Comparison of ENCODE assay signal across 10 cellular contexts in genomic region chr6:15264902-15265761, GRCh38. TPM values are rescaled to one million over a fixed set of nuclear protein-coding genes. Genes with fewer than 3 reads are reported as not detected.
DNase-seq lines count a peak whose midpoint lies in the region; ATAC-seq and TF ChIP-seq lines count a peak whose summit lies in the region.
"Had no signal": no experiment of that assay in that cellular context is flagged by ENCODE, and none has a peak within 500 bp of the region (broad histone marks: within the 10 kb centered on the region; RNA-seq: fewer than 3 reads in every experiment).

No MANE protein-coding gene starts in this region.

- no peak overlapping the region for H3K9ac ChIP-seq in adipocyte (ENCODE audit: low read length)

- H3K36me3 Mint-ChIP-seq in T-helper 1 cell treated with Interleukin-12 subunit alpha and Interleukin-12 subunit beta and Interleukin-4 antibody, amounts not matched to agents 30 μg/mL and 1 μg/mL, for 36 hours (ENCODE audit: low read depth) = peaks cover 8% of the 10 kb centered on the region
- peaks cover 42% of the 10 kb centered on the region for H3K36me3 Mint-ChIP-seq in stimulated activated effector memory CD8-positive, alpha-beta T cell treated with anti-CD3 and anti-CD28 coated beads, Interleukin-12 subunit alpha, Interleukin-12 subunit beta, amount 100 ng/mL, for 72 hours

- peak overlapping the region; percentile 45 for H3K27ac Mint-ChIP-seq in T-helper 1 cell treated with Interleukin-12 subunit alpha and Interleukin-12 subunit beta and Interleukin-4 antibody, amounts not matched to agents 30 μg/mL and 1 μg/mL, for 36 hours
- peak overlapping the region; percentile 8 for H3K27ac Mint-ChIP-seq in stimulated activated effector memory CD8-positive, alpha-beta T cell treated with anti-CD3 and anti-CD28 coated beads, Interleukin-12 subunit alpha, Interleukin-12 subunit beta, amount 100 ng/mL, for 72 hours

- H3K4me3 Mint-ChIP-seq in T-helper 1 cell treated with Interleukin-12 subunit alpha and Interleukin-12 subunit beta and Interleukin-4 antibody, amounts not matched to agents 30 μg/mL and 1 μg/mL, for 36 hours = no peak overlapping the region
- H3K4me3 Mint-ChIP-seq in stimulated activated effector memory CD8-positive, alpha-beta T cell treated with anti-CD3 and anti-CD28 coated beads, Interleukin-12 subunit alpha, Interleukin-12 subunit beta, amount 100 ng/mL, for 72 hours = no peak overlapping the region

- H3K4me1 ChIP-seq in adipocyte (ENCODE audit: control insufficient read depth, insufficient read depth, low read length) (peaks cover 70% of the 10 kb centered on the region), tibial nerve (peaks cover 0 to 78% (median 49%) of the 10 kb centered on the region in 4 donors)

- no peaks in the 10 kb centered on the region for H3K27me3 Mint-ChIP-seq in T-helper 1 cell treated with Interleukin-12 subunit alpha and Interleukin-12 subunit beta and Interleukin-4 antibody, amounts not matched to agents 30 μg/mL and 1 μg/mL, for 36 hours (ENCODE audit: low read depth)

- no peak for ATAC-seq in stimulated activated effector memory CD8-positive, alpha-beta T cell treated with anti-CD3 and anti-CD28 coated beads, Interleukin-12 subunit alpha, Interleukin-12 subunit beta, amount 100 ng/mL, for 72 hours

- H3K27me3 ChIP-seq in adipocyte (replicated peaks; ENCODE audit: control insufficient read depth, insufficient read depth, low read length) (no peaks in the 10 kb centered on the region), tibial nerve (no peaks in the 10 kb centered on the region)

- no peak for DNase-seq in T-helper 1 cell
- no peak for DNase-seq in adipocyte (ENCODE audit: low read depth)
- DNase-seq in stimulated activated effector memory CD8-positive, alpha-beta T cell treated with anti-CD3 and anti-CD28 coated beads, Interleukin-12 subunit alpha, Interleukin-12 subunit beta, amount 100 ng/mL, for 72 hours (ENCODE audit: low spot score in 2 of 2) = no peak
- DNase-seq in tibial nerve (ENCODE audit: low spot score in 2 of 2) = no peak
- no peak for DNase-seq in amniotic stem cell (lab: John Stamatoyannopoulos, UW)
- no peak for DNase-seq in HuH-7.5 (ENCODE audit: low spot score)

- H3K4me3 ChIP-seq in adipocyte (ENCODE audit: low read length) (peak overlapping the region; percentile 2), iPS-18c (ENCODE audit: insufficient read depth, low read depth, low read length) (peak overlapping the region; percentile 17; the same call in 1 of the 2 replicates), tibial nerve (no peak overlapping the region)
- H3K4me3 ChIP-seq: thoracic aorta had no signal

- TF ChIP-seq CTCF in tibial nerve (IDR thresholded peaks at IDR 0.05) = no peak

- peak overlapping the region in 1 of 4 donors; percentile 12 for H3K27ac ChIP-seq in tibial nerve
- H3K27ac ChIP-seq: C4-2B, thoracic aorta had no signal

- WGBS in tibial nerve, 2 donors = 24 to 30% methylated on average over 7 of the region's 7 CpGs

- H3K9me3 ChIP-seq in adipocyte (ENCODE audit: control insufficient read depth, low read length) = no peaks in the 10 kb centered on the region
- no peaks in the 10 kb centered on the region for H3K9me3 ChIP-seq in iPS-18c (ENCODE audit: control insufficient read depth, insufficient read depth, low read length)
- no peaks in the 10 kb centered on the region for H3K9me3 ChIP-seq in tibial nerve
- H3K9me3 ChIP-seq: thoracic aorta had no signal

- TF ChIP-seq POLR2A in tibial nerve (IDR thresholded peaks at IDR 0.05) = no peak

- H3K9me3 Mint-ChIP-seq in T-helper 1 cell treated with Interleukin-12 subunit alpha and Interleukin-12 subunit beta and Interleukin-4 antibody, amounts not matched to agents 30 μg/mL and 1 μg/mL, for 36 hours = no peaks in the 10 kb centered on the region
- no peaks in the 10 kb centered on the region for H3K9me3 Mint-ChIP-seq in stimulated activated effector memory CD8-positive, alpha-beta T cell treated with anti-CD3 and anti-CD28 coated beads, Interleukin-12 subunit alpha, Interleukin-12 subunit beta, amount 100 ng/mL, for 72 hours

- no peak for TF ChIP-seq EP300 in tibial nerve (IDR thresholded peaks at IDR 0.05)

- no peaks in the 10 kb centered on the region for H3K36me3 ChIP-seq in adipocyte (ENCODE audit: control insufficient read depth, insufficient read depth, low read length, severe bottlenecking)
- no peaks in the 10 kb centered on the region for H3K36me3 ChIP-seq in tibial nerve
- H3K36me3 ChIP-seq: thoracic aorta had no signal

- H3K4me1 Mint-ChIP-seq in T-helper 1 cell treated with Interleukin-12 subunit alpha and Interleukin-12 subunit beta and Interleukin-4 antibody, amounts not matched to agents 30 μg/mL and 1 μg/mL, for 36 hours (ENCODE audit: low read depth) = peaks cover 71% of the 10 kb centered on the region
- peaks cover 87% of the 10 kb centered on the region for H3K4me1 Mint-ChIP-seq in stimulated activated effector memory CD8-positive, alpha-beta T cell treated with anti-CD3 and anti-CD28 coated beads, Interleukin-12 subunit alpha, Interleukin-12 subunit beta, amount 100 ng/mL, for 72 hours

RNA-seq across cellular contexts. Expression of gene JARID2, which starts 19.3 kb away (rescaled TPM):
- total RNA-seq in tibial nerve = 10 to 100 TPM in 2 of 4 donors, 1 to 10 TPM in 2; 9.0 to 26.1 (median 9.8) TPM

Comparison
In these comparisons a context has a peak if more than half of its experiments do, and no peak if none do; other contexts are left out.
1. H3K4me3 ChIP-seq: peak in adipocyte (single experiment) and iPS-18c (single experiment); none in tibial nerve (0 of 4).